1 cellular context compared by ENCODE assay signal in the genomic region with DNA sequence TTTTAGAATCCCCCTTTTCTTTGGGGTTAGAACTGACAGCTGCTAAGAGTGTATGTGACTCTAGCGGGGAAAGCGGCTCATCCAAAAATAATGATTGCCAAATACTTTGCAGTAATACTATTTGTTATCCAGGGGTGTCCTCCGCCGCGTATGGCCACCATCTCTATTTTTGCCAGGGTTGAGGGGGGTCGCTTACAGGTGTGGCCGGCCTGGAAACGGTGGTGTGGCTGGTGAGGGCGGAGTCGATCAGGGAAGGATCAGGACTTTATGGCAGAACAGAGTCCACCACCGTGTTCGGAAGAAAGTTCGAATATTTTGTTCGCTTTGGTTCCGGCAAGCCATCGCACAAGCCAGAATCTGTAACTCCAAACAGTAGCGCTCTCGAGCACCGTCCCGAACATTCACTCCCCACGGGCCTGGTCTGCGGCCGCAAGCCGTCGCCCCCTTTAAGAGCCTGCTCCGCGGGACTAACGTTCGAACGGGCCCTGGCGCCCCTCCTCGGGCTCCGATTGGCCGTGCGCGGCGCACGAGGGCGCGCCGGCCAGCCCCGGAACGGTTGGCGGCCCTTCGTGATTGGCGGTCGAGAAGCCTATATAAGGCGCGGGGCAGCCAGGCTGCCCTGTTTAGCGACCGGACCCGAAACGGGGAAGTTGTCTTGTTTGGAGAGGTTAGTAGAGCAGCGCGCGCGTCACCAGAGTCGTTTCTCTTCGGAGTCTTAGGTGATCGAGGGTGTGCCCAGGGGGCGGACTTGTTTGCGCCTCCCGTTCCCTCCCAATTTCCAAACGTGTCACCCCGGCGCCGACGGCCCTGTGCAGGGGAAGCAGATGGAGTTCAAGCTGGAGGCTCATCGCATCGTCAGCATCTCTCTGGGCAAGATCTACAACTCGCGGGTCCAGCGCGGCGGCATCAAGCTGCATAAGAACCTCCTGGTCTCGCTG.
A peak's percentile ranks its signal among the peaks of the same experiment; 100 is the strongest.
TF ChIP-seq lines count a peak whose summit lies in the region.

A gene (plus strand): TSS at position 622 of the 938 bp plus-strand sequence. CDS start 203 bp downstream, at position 825.

TF ChIP-seq in GM12878, 131 proteins besides CTCF, POLR2A, EP300 and RAD21 (continued from another document and continues in another):
- TF ChIP-seq DPF2 (IDR thresholded peaks at IDR 0.05) (0 out of 2 replicates have a peak, but pooled peaks have one; percentile 11), RB1 (IDR thresholded peaks at IDR 0.05; ENCODE audit: borderline replicate concordance) (0 out of 2 replicates have a peak, but pooled peaks have one; percentile 17), SIN3A (IDR thresholded peaks at IDR 0.05; ENCODE audit: low read depth, low read length) (peak; percentile 92), BRCA1 (IDR thresholded peaks at IDR 0.05; ENCODE audit: low read depth, low read length) (no peak), MYB (IDR thresholded peaks at IDR 0.05; ENCODE audit: borderline replicate concordance, low read depth, low read length) (peak; percentile 88), PAX8 (IDR thresholded peaks at IDR 0.05) (no peak), TARDBP (IDR thresholded peaks at IDR 0.05; ENCODE audit: borderline replicate concordance) (peak; percentile 58; the same call in 1 of the 2 replicates), EGR1 (IDR thresholded peaks at IDR 0.05; ENCODE audit: borderline replicate concordance in 1 of 2, low read depth in 2 of 2, low read length in 2 of 2) (peak in 1 of 2 experiments; percentile 34; a peak in 1 of 3 replicates), POU2F2 (IDR thresholded peaks at IDR 0.05; ENCODE audit: borderline replicate concordance, low read depth, low read length) (peak; percentile 100), TAF1 (IDR thresholded peaks at IDR 0.05; ENCODE audit: borderline replicate concordance, low read depth, low read length) (peak; percentile 99), CHD2 (IDR thresholded peaks at IDR 0.05; ENCODE audit: borderline replicate concordance, low read depth, low read length) (peak; percentile 80), EED (IDR thresholded peaks at IDR 0.05; ENCODE audit: low read depth) (peak; percentile 56; the same call in 1 of the 2 replicates), BCL11A (IDR thresholded peaks at IDR 0.05; ENCODE audit: low read depth, low read length) (no peak), KDM1A (IDR thresholded peaks at IDR 0.05; ENCODE audit: borderline replicate concordance) (no peak), SMC3 (IDR thresholded peaks at IDR 0.05; ENCODE audit: borderline replicate concordance, low read length) (no peak), ZNF384 (IDR thresholded peaks at IDR 0.05; ENCODE audit: borderline replicate concordance, low read depth, low read length) (no peak), IKZF1 (conservative IDR thresholded peaks at IDR 0.05) (0 out of 2 replicates have a peak, but pooled peaks have one; percentile 50)
- TF ChIP-seq, protein P1, sequence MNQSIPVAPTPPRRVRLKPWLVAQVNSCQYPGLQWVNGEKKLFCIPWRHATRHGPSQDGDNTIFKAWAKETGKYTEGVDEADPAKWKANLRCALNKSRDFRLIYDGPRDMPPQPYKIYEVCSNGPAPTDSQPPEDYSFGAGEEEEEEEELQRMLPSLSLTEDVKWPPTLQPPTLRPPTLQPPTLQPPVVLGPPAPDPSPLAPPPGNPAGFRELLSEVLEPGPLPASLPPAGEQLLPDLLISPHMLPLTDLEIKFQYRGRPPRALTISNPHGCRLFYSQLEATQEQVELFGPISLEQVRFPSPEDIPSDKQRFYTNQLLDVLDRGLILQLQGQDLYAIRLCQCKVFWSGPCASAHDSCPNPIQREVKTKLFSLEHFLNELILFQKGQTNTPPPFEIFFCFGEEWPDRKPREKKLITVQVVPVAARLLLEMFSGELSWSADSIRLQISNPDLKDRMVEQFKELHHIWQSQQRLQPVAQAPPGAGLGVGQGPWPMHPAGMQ (IDR thresholded peaks at IDR 0.05; ENCODE audit: borderline replicate concordance): no peak
- TF ChIP-seq, protein P2, sequence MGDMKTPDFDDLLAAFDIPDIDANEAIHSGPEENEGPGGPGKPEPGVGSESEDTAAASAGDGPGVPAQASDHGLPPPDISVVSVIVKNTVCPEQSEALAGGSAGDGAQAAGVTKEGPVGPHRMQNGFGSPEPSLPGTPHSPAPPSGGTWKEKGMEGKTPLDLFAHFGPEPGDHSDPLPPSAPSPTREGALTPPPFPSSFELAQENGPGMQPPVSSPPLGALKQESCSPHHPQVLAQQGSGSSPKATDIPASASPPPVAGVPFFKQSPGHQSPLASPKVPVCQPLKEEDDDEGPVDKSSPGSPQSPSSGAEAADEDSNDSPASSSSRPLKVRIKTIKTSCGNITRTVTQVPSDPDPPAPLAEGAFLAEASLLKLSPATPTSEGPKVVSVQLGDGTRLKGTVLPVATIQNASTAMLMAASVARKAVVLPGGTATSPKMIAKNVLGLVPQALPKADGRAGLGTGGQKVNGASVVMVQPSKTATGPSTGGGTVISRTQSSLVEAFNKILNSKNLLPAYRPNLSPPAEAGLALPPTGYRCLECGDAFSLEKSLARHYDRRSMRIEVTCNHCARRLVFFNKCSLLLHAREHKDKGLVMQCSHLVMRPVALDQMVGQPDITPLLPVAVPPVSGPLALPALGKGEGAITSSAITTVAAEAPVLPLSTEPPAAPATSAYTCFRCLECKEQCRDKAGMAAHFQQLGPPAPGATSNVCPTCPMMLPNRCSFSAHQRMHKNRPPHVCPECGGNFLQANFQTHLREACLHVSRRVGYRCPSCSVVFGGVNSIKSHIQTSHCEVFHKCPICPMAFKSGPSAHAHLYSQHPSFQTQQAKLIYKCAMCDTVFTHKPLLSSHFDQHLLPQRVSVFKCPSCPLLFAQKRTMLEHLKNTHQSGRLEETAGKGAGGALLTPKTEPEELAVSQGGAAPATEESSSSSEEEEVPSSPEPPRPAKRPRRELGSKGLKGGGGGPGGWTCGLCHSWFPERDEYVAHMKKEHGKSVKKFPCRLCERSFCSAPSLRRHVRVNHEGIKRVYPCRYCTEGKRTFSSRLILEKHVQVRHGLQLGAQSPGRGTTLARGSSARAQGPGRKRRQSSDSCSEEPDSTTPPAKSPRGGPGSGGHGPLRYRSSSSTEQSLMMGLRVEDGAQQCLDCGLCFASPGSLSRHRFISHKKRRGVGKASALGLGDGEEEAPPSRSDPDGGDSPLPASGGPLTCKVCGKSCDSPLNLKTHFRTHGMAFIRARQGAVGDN (IDR thresholded peaks at IDR 0.05): peak; percentile 94
- TF ChIP-seq, protein P3, sequence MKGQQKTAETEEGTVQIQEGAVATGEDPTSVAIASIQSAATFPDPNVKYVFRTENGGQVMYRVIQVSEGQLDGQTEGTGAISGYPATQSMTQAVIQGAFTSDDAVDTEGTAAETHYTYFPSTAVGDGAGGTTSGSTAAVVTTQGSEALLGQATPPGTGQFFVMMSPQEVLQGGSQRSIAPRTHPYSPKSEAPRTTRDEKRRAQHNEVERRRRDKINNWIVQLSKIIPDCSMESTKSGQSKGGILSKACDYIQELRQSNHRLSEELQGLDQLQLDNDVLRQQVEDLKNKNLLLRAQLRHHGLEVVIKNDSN (IDR thresholded peaks at IDR 0.05; ENCODE audit: borderline replicate concordance, extremely low read length, insufficient read depth, low read depth, low read length): peak; percentile 82
- TF ChIP-seq, protein P4, sequence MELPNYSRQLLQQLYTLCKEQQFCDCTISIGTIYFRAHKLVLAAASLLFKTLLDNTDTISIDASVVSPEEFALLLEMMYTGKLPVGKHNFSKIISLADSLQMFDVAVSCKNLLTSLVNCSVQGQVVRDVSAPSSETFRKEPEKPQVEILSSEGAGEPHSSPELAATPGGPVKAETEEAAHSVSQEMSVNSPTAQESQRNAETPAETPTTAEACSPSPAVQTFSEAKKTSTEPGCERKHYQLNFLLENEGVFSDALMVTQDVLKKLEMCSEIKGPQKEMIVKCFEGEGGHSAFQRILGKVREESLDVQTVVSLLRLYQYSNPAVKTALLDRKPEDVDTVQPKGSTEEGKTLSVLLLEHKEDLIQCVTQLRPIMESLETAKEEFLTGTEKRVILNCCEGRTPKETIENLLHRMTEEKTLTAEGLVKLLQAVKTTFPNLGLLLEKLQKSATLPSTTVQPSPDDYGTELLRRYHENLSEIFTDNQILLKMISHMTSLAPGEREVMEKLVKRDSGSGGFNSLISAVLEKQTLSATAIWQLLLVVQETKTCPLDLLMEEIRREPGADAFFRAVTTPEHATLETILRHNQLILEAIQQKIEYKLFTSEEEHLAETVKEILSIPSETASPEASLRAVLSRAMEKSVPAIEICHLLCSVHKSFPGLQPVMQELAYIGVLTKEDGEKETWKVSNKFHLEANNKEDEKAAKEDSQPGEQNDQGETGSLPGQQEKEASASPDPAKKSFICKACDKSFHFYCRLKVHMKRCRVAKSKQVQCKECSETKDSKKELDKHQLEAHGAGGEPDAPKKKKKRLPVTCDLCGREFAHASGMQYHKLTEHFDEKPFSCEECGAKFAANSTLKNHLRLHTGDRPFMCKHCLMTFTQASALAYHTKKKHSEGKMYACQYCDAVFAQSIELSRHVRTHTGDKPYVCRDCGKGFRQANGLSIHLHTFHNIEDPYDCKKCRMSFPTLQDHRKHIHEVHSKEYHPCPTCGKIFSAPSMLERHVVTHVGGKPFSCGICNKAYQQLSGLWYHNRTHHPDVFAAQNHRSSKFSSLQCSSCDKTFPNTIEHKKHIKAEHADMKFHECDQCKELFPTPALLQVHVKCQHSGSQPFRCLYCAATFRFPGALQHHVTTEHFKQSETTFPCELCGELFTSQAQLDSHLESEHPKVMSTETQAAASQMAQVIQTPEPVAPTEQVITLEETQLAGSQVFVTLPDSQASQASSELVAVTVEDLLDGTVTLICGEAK (IDR thresholded peaks at IDR 0.05; ENCODE audit: borderline replicate concordance): no peak
- TF ChIP-seq, protein P5, sequence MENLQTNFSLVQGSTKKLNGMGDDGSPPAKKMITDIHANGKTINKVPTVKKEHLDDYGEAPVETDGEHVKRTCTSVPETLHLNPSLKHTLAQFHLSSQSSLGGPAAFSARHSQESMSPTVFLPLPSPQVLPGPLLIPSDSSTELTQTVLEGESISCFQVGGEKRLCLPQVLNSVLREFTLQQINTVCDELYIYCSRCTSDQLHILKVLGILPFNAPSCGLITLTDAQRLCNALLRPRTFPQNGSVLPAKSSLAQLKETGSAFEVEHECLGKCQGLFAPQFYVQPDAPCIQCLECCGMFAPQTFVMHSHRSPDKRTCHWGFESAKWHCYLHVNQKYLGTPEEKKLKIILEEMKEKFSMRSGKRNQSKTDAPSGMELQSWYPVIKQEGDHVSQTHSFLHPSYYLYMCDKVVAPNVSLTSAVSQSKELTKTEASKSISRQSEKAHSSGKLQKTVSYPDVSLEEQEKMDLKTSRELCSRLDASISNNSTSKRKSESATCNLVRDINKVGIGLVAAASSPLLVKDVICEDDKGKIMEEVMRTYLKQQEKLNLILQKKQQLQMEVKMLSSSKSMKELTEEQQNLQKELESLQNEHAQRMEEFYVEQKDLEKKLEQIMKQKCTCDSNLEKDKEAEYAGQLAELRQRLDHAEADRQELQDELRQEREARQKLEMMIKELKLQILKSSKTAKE (IDR thresholded peaks at IDR 0.05; ENCODE audit: low read depth, poor library complexity, severe bottlenecking): no peak
- TF ChIP-seq, protein P6, sequence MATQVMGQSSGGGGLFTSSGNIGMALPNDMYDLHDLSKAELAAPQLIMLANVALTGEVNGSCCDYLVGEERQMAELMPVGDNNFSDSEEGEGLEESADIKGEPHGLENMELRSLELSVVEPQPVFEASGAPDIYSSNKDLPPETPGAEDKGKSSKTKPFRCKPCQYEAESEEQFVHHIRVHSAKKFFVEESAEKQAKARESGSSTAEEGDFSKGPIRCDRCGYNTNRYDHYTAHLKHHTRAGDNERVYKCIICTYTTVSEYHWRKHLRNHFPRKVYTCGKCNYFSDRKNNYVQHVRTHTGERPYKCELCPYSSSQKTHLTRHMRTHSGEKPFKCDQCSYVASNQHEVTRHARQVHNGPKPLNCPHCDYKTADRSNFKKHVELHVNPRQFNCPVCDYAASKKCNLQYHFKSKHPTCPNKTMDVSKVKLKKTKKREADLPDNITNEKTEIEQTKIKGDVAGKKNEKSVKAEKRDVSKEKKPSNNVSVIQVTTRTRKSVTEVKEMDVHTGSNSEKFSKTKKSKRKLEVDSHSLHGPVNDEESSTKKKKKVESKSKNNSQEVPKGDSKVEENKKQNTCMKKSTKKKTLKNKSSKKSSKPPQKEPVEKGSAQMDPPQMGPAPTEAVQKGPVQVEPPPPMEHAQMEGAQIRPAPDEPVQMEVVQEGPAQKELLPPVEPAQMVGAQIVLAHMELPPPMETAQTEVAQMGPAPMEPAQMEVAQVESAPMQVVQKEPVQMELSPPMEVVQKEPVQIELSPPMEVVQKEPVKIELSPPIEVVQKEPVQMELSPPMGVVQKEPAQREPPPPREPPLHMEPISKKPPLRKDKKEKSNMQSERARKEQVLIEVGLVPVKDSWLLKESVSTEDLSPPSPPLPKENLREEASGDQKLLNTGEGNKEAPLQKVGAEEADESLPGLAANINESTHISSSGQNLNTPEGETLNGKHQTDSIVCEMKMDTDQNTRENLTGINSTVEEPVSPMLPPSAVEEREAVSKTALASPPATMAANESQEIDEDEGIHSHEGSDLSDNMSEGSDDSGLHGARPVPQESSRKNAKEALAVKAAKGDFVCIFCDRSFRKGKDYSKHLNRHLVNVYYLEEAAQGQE (IDR thresholded peaks at IDR 0.05; ENCODE audit: low read depth, low read length): peak; percentile 57; the same call in 1 of the 2 replicates
- TF ChIP-seq, protein P7, sequence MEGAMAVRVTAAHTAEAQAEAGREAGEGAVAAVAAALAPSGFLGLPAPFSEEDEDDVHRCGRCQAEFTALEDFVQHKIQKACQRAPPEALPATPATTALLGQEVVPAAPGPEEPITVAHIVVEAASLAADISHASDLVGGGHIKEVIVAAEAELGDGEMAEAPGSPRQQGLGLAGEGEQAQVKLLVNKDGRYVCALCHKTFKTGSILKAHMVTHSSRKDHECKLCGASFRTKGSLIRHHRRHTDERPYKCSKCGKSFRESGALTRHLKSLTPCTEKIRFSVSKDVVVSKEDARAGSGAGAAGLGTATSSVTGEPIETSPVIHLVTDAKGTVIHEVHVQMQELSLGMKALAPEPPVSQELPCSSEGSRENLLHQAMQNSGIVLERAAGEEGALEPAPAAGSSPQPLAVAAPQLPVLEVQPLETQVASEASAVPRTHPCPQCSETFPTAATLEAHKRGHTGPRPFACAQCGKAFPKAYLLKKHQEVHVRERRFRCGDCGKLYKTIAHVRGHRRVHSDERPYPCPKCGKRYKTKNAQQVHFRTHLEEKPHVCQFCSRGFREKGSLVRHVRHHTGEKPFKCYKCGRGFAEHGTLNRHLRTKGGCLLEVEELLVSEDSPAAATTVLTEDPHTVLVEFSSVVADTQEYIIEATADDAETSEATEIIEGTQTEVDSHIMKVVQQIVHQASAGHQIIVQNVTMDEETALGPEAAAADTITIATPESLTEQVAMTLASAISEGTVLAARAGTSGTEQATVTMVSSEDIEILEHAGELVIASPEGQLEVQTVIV (IDR thresholded peaks at IDR 0.05; ENCODE audit: borderline replicate concordance, partially characterized antibody): no peak
- TF ChIP-seq, protein P8, sequence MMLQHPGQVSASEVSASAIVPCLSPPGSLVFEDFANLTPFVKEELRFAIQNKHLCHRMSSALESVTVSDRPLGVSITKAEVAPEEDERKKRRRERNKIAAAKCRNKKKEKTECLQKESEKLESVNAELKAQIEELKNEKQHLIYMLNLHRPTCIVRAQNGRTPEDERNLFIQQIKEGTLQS (IDR thresholded peaks at IDR 0.05; ENCODE audit: borderline replicate concordance, extremely low read depth, low read depth, low read length): no peak
